Comparison of ENCODE assay signal across 23 cellular contexts in the genomic region with DNA sequence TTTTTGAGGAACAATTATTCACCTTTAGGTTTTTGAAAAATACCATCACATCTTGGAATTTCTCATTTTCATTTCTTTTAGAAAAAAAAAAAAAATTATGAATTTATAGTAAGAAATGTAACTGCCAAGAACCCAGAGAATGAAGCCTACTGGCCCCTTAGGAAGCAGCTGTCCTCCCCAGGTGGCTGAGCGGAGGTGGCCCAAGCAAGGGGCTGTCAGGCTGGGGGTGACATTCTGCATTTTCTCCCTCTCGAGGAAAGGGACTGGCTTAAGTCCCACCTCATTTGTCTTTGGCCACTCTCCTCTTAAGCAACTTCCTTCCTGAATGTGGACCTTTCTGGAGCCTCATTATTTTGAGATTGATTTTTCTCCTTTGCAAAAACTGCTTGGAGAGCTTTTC.
"Had no signal": no experiment of that assay in that cellular context is flagged by ENCODE, and none has a peak within 500 bp of the region (broad histone marks: within the 10 kb centered on the region; RNA-seq: fewer than 3 reads in every experiment).

No MANE protein-coding gene starts in this region.

- ATAC-seq: activated T-cell treated with anti-CD3 and anti-CD28 coated beads, Interleukin-2, amount 50 U/mL, for 72 hours; effector memory CD8-positive, alpha-beta T cell; gastroesophageal sphincter; left lung; lower lobe of right lung; natural killer cell treated with Interleukin-12 subunit alpha and Interleukin-12 subunit beta and Interleukin-15 and Interleukin-18, amount 100 ng/mL, for 72 hours; pancreas had no signal

- H3K9me3 ChIP-seq: left lung, neutrophil, pancreas, psoas muscle, testis, transverse colon had no signal

- H3K79me2 ChIP-seq: hepatocyte had no signal

- H3K4me3 ChIP-seq: coronary artery, gastroesophageal sphincter, hepatocyte, left lung, lower lobe of right lung, pancreas, psoas muscle, spleen, testis, transverse colon had no signal

- H3K4me1 ChIP-seq: gastroesophageal sphincter, lower lobe of right lung, pancreas, spleen, testis, transverse colon had no signal

- DNase-seq: activated CD4-positive, alpha-beta T cell treated with anti-CD3 and anti-CD28 coated beads for 4 hours; activated CD4-positive, alpha-beta T cell treated with anti-CD3 and anti-CD28 coated beads, Interleukin-2, amount 50 U/mL, for 4 hours; activated naive CD4-positive, alpha-beta T cell treated with Interleukin-2 at 50 U/mL for 16 hours; activated T-cell treated with anti-CD3 and anti-CD28 coated beads for 4 hours; activated T-cell treated with anti-CD3 and anti-CD28 coated beads, Interleukin-2, amount 50 U/mL, for 72 hours; anterior cingulate cortex; effector memory CD8-positive, alpha-beta T cell; erythroblast; left lung; lower lobe of right lung; mesenchymal stem cell; pancreas; psoas muscle; stimulated activated naive CD4-positive, alpha-beta T cell; T-helper 1 cell; transverse colon had no signal

- H3K27ac ChIP-seq: coronary artery, gastroesophageal sphincter, hepatocyte, left lung, lower lobe of right lung, neutrophil, pancreas, psoas muscle, spleen, testis, transverse colon had no signal

- H3K27me3 ChIP-seq: hepatocyte, left lung, neutrophil, pancreas, spleen, testis, transverse colon had no signal

- H3K4me2 ChIP-seq: hepatocyte had no signal

- H2AFZ ChIP-seq: hepatocyte had no signal

- H3K36me3 ChIP-seq: gastroesophageal sphincter, left lung, lower lobe of right lung, neutrophil, pancreas, spleen, transverse colon had no signal
